Comparison of ENCODE assay signal across 8 cellular contexts in the genomic region with DNA sequence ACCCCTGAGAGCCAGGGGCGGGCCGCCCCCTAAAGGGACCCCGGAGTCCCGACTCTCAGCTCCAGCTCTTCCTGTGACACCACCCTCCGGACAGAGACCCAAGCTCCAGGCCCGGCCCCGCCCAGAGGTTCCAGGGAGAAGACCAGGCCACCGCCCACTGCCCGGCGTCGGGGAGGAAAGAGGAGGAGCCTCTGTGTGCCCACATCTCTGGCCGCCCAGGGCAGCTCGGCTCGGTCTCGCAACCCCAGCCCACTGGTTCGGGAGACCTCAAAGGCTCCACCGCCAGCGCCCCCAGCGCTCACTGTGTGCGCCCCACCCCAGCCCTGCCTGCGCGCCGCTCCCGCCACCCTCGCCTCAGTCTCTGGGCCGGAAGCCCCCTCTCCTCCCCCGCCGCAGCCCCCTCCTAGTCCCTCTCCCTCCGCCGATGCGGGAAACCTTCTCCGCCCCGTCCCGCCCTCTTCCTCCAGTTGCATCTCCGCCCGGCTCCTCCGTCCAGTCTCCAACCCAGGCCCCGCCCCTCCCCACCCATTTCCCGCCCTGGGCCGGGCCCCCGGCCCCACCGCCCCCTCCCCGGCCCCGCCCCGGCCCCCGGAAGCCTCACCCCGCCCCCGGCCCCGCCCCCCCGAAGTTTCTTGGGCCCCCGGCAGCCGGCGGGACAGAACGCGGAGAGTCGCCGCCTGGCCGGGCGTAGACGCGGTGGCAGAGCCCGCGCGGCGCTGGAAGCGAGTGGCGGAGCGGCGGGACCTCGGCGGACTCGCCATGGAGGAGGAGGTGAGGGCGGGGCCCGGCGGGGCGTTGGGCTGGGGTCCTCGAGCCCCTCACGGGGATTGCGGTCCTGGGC. TPM values are rescaled to one million over a fixed set of nuclear protein-coding genes. Genes with fewer than 3 reads are reported as not detected.
DNase-seq lines count a peak whose midpoint lies in the region; ATAC-seq, FAIRE-seq and TF ChIP-seq lines count a peak whose summit lies in the region.

A gene with protein sequence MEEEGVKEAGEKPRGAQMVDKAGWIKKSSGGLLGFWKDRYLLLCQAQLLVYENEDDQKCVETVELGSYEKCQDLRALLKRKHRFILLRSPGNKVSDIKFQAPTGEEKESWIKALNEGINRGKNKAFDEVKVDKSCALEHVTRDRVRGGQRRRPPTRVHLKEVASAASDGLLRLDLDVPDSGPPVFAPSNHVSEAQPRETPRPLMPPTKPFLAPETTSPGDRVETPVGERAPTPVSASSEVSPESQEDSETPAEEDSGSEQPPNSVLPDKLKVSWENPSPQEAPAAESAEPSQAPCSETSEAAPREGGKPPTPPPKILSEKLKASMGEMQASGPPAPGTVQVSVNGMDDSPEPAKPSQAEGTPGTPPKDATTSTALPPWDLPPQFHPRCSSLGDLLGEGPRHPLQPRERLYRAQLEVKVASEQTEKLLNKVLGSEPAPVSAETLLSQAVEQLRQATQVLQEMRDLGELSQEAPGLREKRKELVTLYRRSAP (plus strand): TSS at position 658 of the 841 bp plus-strand sequence. CDS start 102 bp downstream, at position 760.

- intact Hi-C loops in breast epithelium (cut with DNase I; ENCODE audit: low total_unique reads) = no loop called here

- H3K4me3 ChIP-seq in A549 (peak within 1 kb of the TSS; percentile 70), WERI-Rb-1 (ENCODE audit: low read depth, low read length) (peak within 1 kb of the TSS; percentile 74), breast epithelium (peak within 1 kb of the TSS; percentile 72 to 95 (median 91)), iPS-20b (ENCODE audit: low read length) (peak within 1 kb of the TSS; percentile 97), skin epidermis (peak within 1 kb of the TSS; percentile 66 to 93 (median 86))

- H3K4me2 ChIP-seq in A549 = peak within 1 kb of the TSS; percentile 91

- H3K9me3 ChIP-seq in A549 (no peaks in the 10 kb centered on the region), WERI-Rb-1 (ENCODE audit: severe bottlenecking) (no peaks in the 10 kb centered on the region), breast epithelium (no peaks in the 10 kb centered on the region), iPS-20b (ENCODE audit: insufficient read depth, low read depth, low read length) (no peaks in the 10 kb centered on the region)

- POLR2A ChIA-PET in A549 (lab: Yijun Ruan, JAX) = interaction anchor here (0.6 to 1.8 kb wide), 5 partner anchors 10 to 149 kb away, joined by 6 to 12 read pairs (median 9); partner anchors contain the start of genes ANKDD1A, PIF1 and SPG21

- TF ChIP-seq RAD21 in A549 (conservative IDR thresholded peaks at IDR 0.05 in 1 of 2, IDR thresholded peaks at IDR 0.05 in 1 of 2) = no peak; a peak in 1 of 5 replicates

- H3K27me3 ChIP-seq in WERI-Rb-1 (ENCODE audit: insufficient read depth, low read depth, severe bottlenecking) = no peaks in the 10 kb centered on the region
- H3K27me3 ChIP-seq in breast epithelium = no peaks in the 10 kb centered on the region
- no peaks in the 10 kb centered on the region for H3K27me3 ChIP-seq in iPS-20b (ENCODE audit: insufficient read depth, low read length)

- CTCF ChIA-PET in A549 (lab: Yijun Ruan, JAX) = interaction anchor here (0.5 to 3.7 kb wide), 7 partner anchors 11 to 154 kb away, joined by 3 to 20 read pairs (median 5); no protein-coding TSS in a partner anchor

- WGBS in A549 (ENCODE audit: missing lambda C conversion rate) = 0% methylated on average over 4 of the region's 79 CpGs

- TF ChIP-seq CTCF in A549 (IDR thresholded peaks at IDR 0.05) (no peak), WERI-Rb-1 (IDR thresholded peaks at IDR 0.05; ENCODE audit: low read depth, low read length) (peak; percentile 20; the same call in 1 of the 2 replicates), breast epithelium (IDR thresholded peaks at IDR 0.05) (no peak)

- DNase-seq in A549 (ENCODE audit: low read depth in 1 of 2, low spot score in 1 of 2) = peak; percentile 93 to 99
- peak; percentile 96 for DNase-seq in NCI-H2227 (lab: John Stamatoyannopoulos, UW; ENCODE audit: unreplicated experiment)
- peak; percentile 98 for DNase-seq in WERI-Rb-1
- DNase-seq in breast epithelium (ENCODE audit: low spot score in 2 of 2) = peak; percentile 93 to 95

- H3K36me3 ChIP-seq in WERI-Rb-1 (no peaks in the 10 kb centered on the region), breast epithelium (no peaks in the 10 kb centered on the region), iPS-20b (ENCODE audit: insufficient read depth, low read depth, low read length) (no peaks in the 10 kb centered on the region)

- no peak for TF ChIP-seq EP300 in A549 (IDR thresholded peaks at IDR 0.05)

- TF ChIP-seq POLR2A in A549 (IDR thresholded peaks at IDR 0.05; ENCODE audit: low read length) (peak; percentile 76), GM18526 (IDR thresholded peaks at IDR 0.05; ENCODE audit: extremely low read depth, insufficient read length) (peak; percentile 98), breast epithelium (IDR thresholded peaks at IDR 0.05) (peak; percentile 77)

- FAIRE-seq in A549 (lab: Jason Lieb, UNC) = no peak

- H3K27ac ChIP-seq in A549 = peak within 1 kb of the TSS; percentile 82 to 95
- H3K27ac ChIP-seq in WERI-Rb-1 = peak within 1 kb of the TSS; percentile 87
- H3K27ac ChIP-seq in breast epithelium = peak within 1 kb of the TSS; percentile 94 to 96
- peak within 1 kb of the TSS; percentile 62 for H3K27ac ChIP-seq in iPS-20b (ENCODE audit: low read length)
- peak within 1 kb of the TSS; percentile 79 to 99 (median 93) for H3K27ac ChIP-seq in skin epidermis

- ATAC-seq in A549 (peak; percentile 87 to 97), HG03066 (IDR thresholded peaks at IDR 0.05; ENCODE audit: low read depth, unreplicated experiment) (peak; percentile 51)

- H3K9ac ChIP-seq in iPS-20b (ENCODE audit: low read depth, low read length) = peak within 1 kb of the TSS; percentile 93; the same call in 1 of the 2 replicates

- peaks cover 13% of the 10 kb centered on the region; the same call in 2 of the 3 replicates for H3K4me1 ChIP-seq in A549
- H3K4me1 ChIP-seq in breast epithelium = peaks cover under 1 to 6% of the 10 kb centered on the region in 2 donors
- H3K4me1 ChIP-seq in iPS-20b (ENCODE audit: insufficient read depth, low read length) = peaks cover 20% of the 10 kb centered on the region; the same call in 1 of the 2 replicates

TF ChIP-seq in A549, 52 proteins besides CTCF, POLR2A, EP300 and RAD21 (continues in another document):
- TF ChIP-seq, protein P1, sequence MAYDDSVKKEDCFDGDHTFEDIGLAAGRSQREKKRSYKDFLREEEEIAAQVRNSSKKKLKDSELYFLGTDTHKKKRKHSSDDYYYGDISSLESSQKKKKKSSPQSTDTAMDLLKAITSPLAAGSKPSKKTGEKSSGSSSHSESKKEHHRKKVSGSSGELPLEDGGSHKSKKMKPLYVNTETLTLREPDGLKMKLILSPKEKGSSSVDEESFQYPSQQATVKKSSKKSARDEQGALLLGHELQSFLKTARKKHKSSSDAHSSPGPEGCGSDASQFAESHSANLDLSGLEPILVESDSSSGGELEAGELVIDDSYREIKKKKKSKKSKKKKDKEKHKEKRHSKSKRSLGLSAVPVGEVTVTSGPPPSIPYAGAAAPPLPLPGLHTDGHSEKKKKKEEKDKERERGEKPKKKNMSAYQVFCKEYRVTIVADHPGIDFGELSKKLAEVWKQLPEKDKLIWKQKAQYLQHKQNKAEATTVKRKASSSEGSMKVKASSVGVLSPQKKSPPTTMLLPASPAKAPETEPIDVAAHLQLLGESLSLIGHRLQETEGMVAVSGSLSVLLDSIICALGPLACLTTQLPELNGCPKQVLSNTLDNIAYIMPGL (CRISPR knock-in tag; IDR thresholded peaks at IDR 0.05; ENCODE audit: borderline replicate concordance) = no peak
- TF ChIP-seq ZNF302 (CRISPR knock-in tag; IDR thresholded peaks at IDR 0.05) = no peak
- TF ChIP-seq EHF (CRISPR knock-in tag; IDR thresholded peaks at IDR 0.05) = no peak
- TF ChIP-seq EHMT2 (IDR thresholded peaks at IDR 0.05; ENCODE audit: low read depth) = no peak
- no peak for TF ChIP-seq HOXA7 (CRISPR knock-in tag; IDR thresholded peaks at IDR 0.05)
- 0 out of 3 replicates have a peak, but pooled peaks have one; percentile 15 for TF ChIP-seq SMC3 (IDR thresholded peaks at IDR 0.05)
- no peak for TF ChIP-seq CBX2 (IDR thresholded peaks at IDR 0.05; ENCODE audit: borderline replicate concordance, low read depth)
- TF ChIP-seq CEBPB (IDR thresholded peaks at IDR 0.05) = no peak
- no peak for TF ChIP-seq POLR2AphosphoS2 (conservative IDR thresholded peaks at IDR 0.05; ENCODE audit: low read length)
- peak; percentile 67; the same call in 1 of the 2 replicates for TF ChIP-seq TFCP2L1 (CRISPR knock-in tag; IDR thresholded peaks at IDR 0.05)
- no peak for TF ChIP-seq NFE2L2 (conservative IDR thresholded peaks at IDR 0.05; ENCODE audit: low read length)
- TF ChIP-seq REST (IDR thresholded peaks at IDR 0.05) = no peak

RNA-seq across cellular contexts. Expression of the gene that starts here (rescaled TPM):
- polyA plus RNA-seq in A549 (2011; rRNA removed) = 2.8 and 2.9 TPM in 2 replicates
- polyA plus RNA-seq in A549 (2012; cell fraction: cytosol; rRNA removed) = 3.2 and 4.1 TPM in 2 replicates
- polyA plus RNA-seq in A549 (2012; cell fraction: nucleus; rRNA removed) = 14.3 and 16.2 TPM in 2 replicates
- polyA plus RNA-seq in A549 (2017; fragmentation: RNase III; extraction: RNeasy Plus Mini Kit Qiagen cat#74134 plus additional on column Dnase treatment) = 3.7 to 3.9 TPM (median 3.8 TPM) in 3 replicates
- polyA minus RNA-seq in A549 (2011; rRNA and poly(A)+ RNA removed) = 3.8 and 4.9 TPM in 2 replicates
- total RNA-seq in breast epithelium = 10 to 100 TPM; 21.1 to 33.3 (median 26.5) TPM

Comparison
In these comparisons a context has a peak if more than half of its experiments do, and no peak if none do; other contexts are left out.
1. Peak in every context shown above with its lines: DNase-seq, ATAC-seq, H3K4me3 ChIP-seq and H3K27ac ChIP-seq.